Comparison of ENCODE assay signal across 29 cellular contexts in the genomic region with DNA sequence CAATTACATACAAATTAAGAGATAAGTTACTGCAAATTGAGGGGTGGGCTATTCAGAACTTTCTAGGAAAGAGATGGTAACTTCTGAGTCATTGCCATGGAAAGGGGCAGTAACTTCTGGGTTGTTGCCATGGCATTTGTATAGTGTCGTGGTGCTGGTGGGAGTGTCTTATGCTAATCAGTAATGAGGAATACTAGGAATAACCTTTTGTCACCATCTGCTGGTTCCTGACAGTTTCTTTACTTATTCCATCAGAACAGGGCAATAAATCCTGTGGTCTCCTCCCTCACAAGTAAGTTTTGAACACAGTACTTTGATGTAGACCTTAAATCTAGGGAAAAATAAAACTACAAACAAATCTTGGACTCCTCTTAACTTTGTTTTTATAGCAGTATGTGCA.
DNase-seq lines count a peak whose midpoint lies in the region; ATAC-seq, FAIRE-seq and TF ChIP-seq lines count a peak whose summit lies in the region.
"Had no signal": no experiment of that assay in that cellular context is flagged by ENCODE, and none has a peak within 500 bp of the region (broad histone marks: within the 10 kb centered on the region; RNA-seq: fewer than 3 reads in every experiment).

No MANE protein-coding gene starts in this region.

- FAIRE-seq in small intestine (lab: Jason Lieb, UNC), result no peak

- H3K9me3 ChIP-seq in body of pancreas, result no peaks in the 10 kb centered on the region
- no peaks in the 10 kb centered on the region for H3K9me3 ChIP-seq in small intestine (ENCODE audit: control insufficient read depth, low read depth)
- no peaks in the 10 kb centered on the region for H3K9me3 ChIP-seq in adrenal gland (replicated peaks in 1 of 3)
- H3K9me3 ChIP-seq: neutrophil, right lobe of liver, thyroid gland had no signal

- WGBS in body of pancreas, 2 donors, result 26 to 29% methylated on average over 1 of the region's 1 CpG
- WGBS in small intestine, 3 donors, result 45 to 58% (median 53%) methylated on average over 1 of the region's 1 CpG
- WGBS in adrenal gland, 4 donors, result 45 to 61% (median 50%) methylated on average over 1 of the region's 1 CpG

- H3K4me3 ChIP-seq in Jurkat, Clone E6-1 (ENCODE audit: low read length), result no peak overlapping the region
- H3K4me3 ChIP-seq in NB4 (ENCODE audit: low read depth, low read length), result no peak overlapping the region
- no peak overlapping the region for H3K4me3 ChIP-seq in body of pancreas
- no peak overlapping the region for H3K4me3 ChIP-seq in small intestine (ENCODE audit: low read depth in 1 of 2, low read length in 2 of 2)
- no peak overlapping the region for H3K4me3 ChIP-seq in adrenal gland
- H3K4me3 ChIP-seq: cardiac muscle cell, coronary artery, left lung, right lobe of liver, stomach, thyroid gland had no signal

- ATAC-seq in body of pancreas (peak; percentile 62), HG02840 (IDR thresholded peaks at IDR 0.05; ENCODE audit: low FRiP score, unreplicated experiment) (no peak)
- ATAC-seq: left lung, T-cell had no signal

- no peak for TF ChIP-seq CTCF in NB4 (IDR thresholded peaks at IDR 0.05; ENCODE audit: low read depth, low read length)
- peak in 4 of 7 experiments; percentile 37 to 49 (median 38) for TF ChIP-seq CTCF in body of pancreas (IDR thresholded peaks at IDR 0.05)
- TF ChIP-seq CTCF in adrenal gland (IDR thresholded peaks at IDR 0.05), result no peak

- DNase-seq in Jurkat, Clone E6-1 (ENCODE audit: low read depth, low spot score), result peak; percentile 85
- DNase-seq in NB4 (ENCODE audit: low read depth) (peak; percentile 43), body of pancreas (peak in 2 of 4 donors; percentile 30 to 39), small intestine (peak; percentile 27), adrenal gland (no peak), NCI-H82 treated with DMSO at 0.1 percent for 48 hours (lab: John Stamatoyannopoulos, UW; ENCODE audit: unreplicated experiment) (no peak)
- DNase-seq: activated B cell treated with CpG ODN at 0.5 μM for 24 hours; activated CD4-positive, alpha-beta T cell treated with anti-CD3 and anti-CD28 coated beads, Interleukin-2, amount 10 ng/mL, durations not matched to agents 7 days and 5 days; C1 segment of cervical spinal cord; DMS79; effector memory CD4-positive, alpha-beta T cell; erythroblast; glutamatergic neuron; left lung; MM.1S; NCI-H146; NCI-H2107; NCI-H748 treated with DMSO at 0.1 percent for 48 hours; right lobe of liver; stimulated activated CD4-positive, alpha-beta T cell treated with anti-CD3 and anti-CD28 coated beads, Interleukin-12 subunit alpha, Interleukin-12 subunit beta, amount 100 ng/mL, for 4 hours; stimulated activated CD4-positive, alpha-beta T cell treated with anti-CD3 and anti-CD28 coated beads, Interleukin-2, amount 100 ng/mL, for 48 hours; stomach; T-cell; thyroid gland had no signal

- H3K27ac ChIP-seq in body of pancreas (no peak overlapping the region), small intestine (ENCODE audit: low read depth in 1 of 2, low read length in 1 of 2) (no peak overlapping the region), adrenal gland (no peak overlapping the region)
- H3K27ac ChIP-seq: cardiac muscle cell, coronary artery, left lung, neutrophil, right lobe of liver, stomach, thyroid gland had no signal

- H3K27me3 ChIP-seq in body of pancreas (no peaks in the 10 kb centered on the region), small intestine (ENCODE audit: control insufficient read depth in 2 of 2, insufficient read depth in 2 of 2, low read length in 2 of 2) (no peaks in the 10 kb centered on the region), adrenal gland (no peaks in the 10 kb centered on the region)
- H3K27me3 ChIP-seq: cardiac muscle cell, left lung, neutrophil, right lobe of liver, stomach, thyroid gland had no signal

- TF ChIP-seq POLR2A in NB4 (IDR thresholded peaks at IDR 0.05; ENCODE audit: extremely low read depth, insufficient read length) (no peak), body of pancreas (IDR thresholded peaks at IDR 0.05) (no peak), adrenal gland (IDR thresholded peaks at IDR 0.05) (no peak)

- intact Hi-C loops in body of pancreas (cut with DNase I) (no loop called here), adrenal gland (cut with DNase I) (no loop called here)

- H3K4me1 ChIP-seq in body of pancreas (no peaks in the 10 kb centered on the region), small intestine (ENCODE audit: control insufficient read depth in 2 of 2, insufficient read depth in 1 of 2, low read depth in 1 of 2, low read length in 1 of 2) (no peaks in the 10 kb centered on the region), adrenal gland (replicated peaks in 1 of 2) (no peaks in the 10 kb centered on the region)
- H3K4me1 ChIP-seq: Caco-2, left lung, right lobe of liver, stomach, thyroid gland had no signal

- no peaks in the 10 kb centered on the region for H3K36me3 ChIP-seq in body of pancreas (replicated peaks in 1 of 2; ENCODE audit: insufficient read depth in 1 of 2, low read depth in 2 of 2)
- H3K36me3 ChIP-seq in small intestine (ENCODE audit: control insufficient read depth in 2 of 2, insufficient read depth in 2 of 2, low read length in 2 of 2), result no peaks in the 10 kb centered on the region
- no peaks in the 10 kb centered on the region for H3K36me3 ChIP-seq in adrenal gland (replicated peaks in 1 of 2)
- H3K36me3 ChIP-seq: cardiac muscle cell, left lung, neutrophil, right lobe of liver, stomach, thyroid gland had no signal

Comparison
In these comparisons a context has a peak if more than half of its experiments do, and no peak if none do; other contexts are left out.
1. DNase-seq: peak in Jurkat, Clone E6-1 (single experiment), NB4 (single experiment) and small intestine (single experiment); none in adrenal gland (0 of 7) and NCI-H82 treated with DMSO at 0.1 percent for 48 hours (single experiment).
2. CTCF ChIP-seq: peak in body of pancreas (4 of 7); none in NB4 (single experiment) and adrenal gland (0 of 6).